Comparison of ENCODE assay signal across 16 cellular contexts in the genomic region with DNA sequence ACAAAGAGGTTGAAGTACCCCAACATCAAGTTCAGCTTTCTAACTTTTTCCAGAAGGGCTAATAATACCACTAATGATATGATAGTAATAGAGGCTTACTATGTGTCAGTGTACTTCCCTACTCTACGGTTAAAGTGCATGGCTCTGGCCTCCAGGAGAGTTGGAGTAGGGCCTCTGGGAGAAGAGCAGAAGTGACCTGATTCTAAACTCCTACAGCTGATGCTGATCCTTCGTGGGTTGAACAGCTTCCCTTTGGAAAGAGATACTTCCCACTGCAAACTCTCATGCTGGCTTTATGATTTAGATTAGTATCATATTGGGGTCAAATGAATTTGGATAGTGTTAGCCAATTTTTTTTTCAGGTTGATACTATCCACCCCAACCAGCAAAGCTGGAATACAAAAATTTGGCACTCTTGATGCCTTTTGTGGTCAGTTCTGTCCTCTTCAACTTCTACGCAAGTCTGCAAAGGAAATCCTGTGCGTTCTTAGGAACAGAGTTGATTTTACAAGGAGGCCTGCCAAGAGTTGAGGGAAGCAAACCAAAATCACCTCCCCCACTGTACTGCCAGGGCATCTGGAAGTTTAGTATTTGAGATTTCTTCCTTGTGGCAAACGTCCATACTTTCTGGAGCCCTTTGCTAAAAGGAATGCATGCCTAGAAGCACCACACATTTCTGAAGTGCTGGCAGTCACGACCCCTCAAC. TPM values are rescaled to one million over a fixed set of nuclear protein-coding genes. Genes with fewer than 3 reads are reported as not detected.
DNase-seq lines count a peak whose midpoint lies in the region; ATAC-seq and TF ChIP-seq lines count a peak whose summit lies in the region.
"Had no signal": no experiment of that assay in that cellular context is flagged by ENCODE, and none has a peak within 500 bp of the region (broad histone marks: within the 10 kb centered on the region; RNA-seq: fewer than 3 reads in every experiment).

No MANE protein-coding gene starts in this region.

- WGBS in heart left ventricle, 4 donors = 31 to 48% (median 36%) methylated on average over 6 of the region's 6 CpGs

- no peak overlapping the region for H3K9ac ChIP-seq in adipocyte (ENCODE audit: low read length)

- DNase-seq in EH (ENCODE audit: low read depth) = peak; percentile 88
- peak; percentile 82 for DNase-seq in adipocyte (ENCODE audit: low read depth)
- DNase-seq in heart left ventricle = peak in 2 of 5 donors; percentile 50 to 67
- DNase-seq in gastrocnemius medialis = no peak
- DNase-seq in coronary artery (ENCODE audit: low spot score) = no peak
- DNase-seq in NCI-H128 (lab: John Stamatoyannopoulos, UW; ENCODE audit: unreplicated experiment) = no peak
- no peak for DNase-seq in retina
- DNase-seq: activated CD8-positive, alpha-beta memory T cell treated with anti-CD3 and anti-CD28 coated beads, Interleukin-2, amount 50 U/mL, for 4 hours; COR-L47; NCI-H1092 treated with DMSO at 0.1 percent for 48 hours; stimulated activated CD4-positive, alpha-beta T cell treated with anti-CD3 and anti-CD28 coated beads, Interleukin-12 subunit alpha, Interleukin-12 subunit beta, amount 100 ng/mL, for 4 hours; stimulated activated CD8-positive, alpha-beta memory T cell treated with anti-CD3 and anti-CD28 coated beads, Interleukin-4, amount 100 ng/mL, for 48 hours had no signal

- H3K9me3 ChIP-seq in adipocyte (ENCODE audit: control insufficient read depth, low read length) = no peaks in the 10 kb centered on the region
- no peaks in the 10 kb centered on the region for H3K9me3 ChIP-seq in heart left ventricle
- no peaks in the 10 kb centered on the region for H3K9me3 ChIP-seq in gastrocnemius medialis

- H3K27ac ChIP-seq in heart left ventricle = peak overlapping the region in 8 of 12 donors; percentile 26 to 53 (median 42)
- peak overlapping the region in 3 of 4 donors; percentile 6 to 33 (median 32) for H3K27ac ChIP-seq in gastrocnemius medialis
- peak overlapping the region in 1 of 2 donors; percentile 70 for H3K27ac ChIP-seq in coronary artery

- H3K4me3 ChIP-seq in adipocyte (ENCODE audit: low read length) = no peak overlapping the region
- no peak overlapping the region for H3K4me3 ChIP-seq in heart left ventricle
- no peak overlapping the region for H3K4me3 ChIP-seq in gastrocnemius medialis
- H3K4me3 ChIP-seq in coronary artery = no peak overlapping the region

- in situ Hi-C loops in gastrocnemius medialis (cut with MboI; ENCODE audit: low sequenced_read_pairs in 4 of 4) = no loop called here

- H3K4me1 ChIP-seq in adipocyte (ENCODE audit: control insufficient read depth, insufficient read depth, low read length) (peaks cover 10% of the 10 kb centered on the region), heart left ventricle (peaks cover 0 to 39% (median 18%) of the 10 kb centered on the region in 12 donors), gastrocnemius medialis (no peaks in the 10 kb centered on the region)

- TF ChIP-seq CTCF in heart left ventricle (IDR thresholded peaks at IDR 0.05) (no peak), gastrocnemius medialis (IDR thresholded peaks at IDR 0.05 in 4 of 5, conservative IDR thresholded peaks at IDR 0.05 in 1 of 5) (no peak), coronary artery (IDR thresholded peaks at IDR 0.05) (no peak)

- TF ChIP-seq POLR2A in heart left ventricle (IDR thresholded peaks at IDR 0.05) (no peak), gastrocnemius medialis (IDR thresholded peaks at IDR 0.05) (no peak)

- H3K27me3 ChIP-seq in adipocyte (replicated peaks; ENCODE audit: control insufficient read depth, insufficient read depth, low read length) = no peaks in the 10 kb centered on the region
- H3K27me3 ChIP-seq in heart left ventricle = no peaks in the 10 kb centered on the region
- no peaks in the 10 kb centered on the region for H3K27me3 ChIP-seq in gastrocnemius medialis

- intact Hi-C loops in heart left ventricle (cut with DNase I) (no loop called here), gastrocnemius medialis (cut with DNase I; ENCODE audit: low total_unique reads) (no loop called here)

- ATAC-seq in heart left ventricle (peak; percentile 73 to 91 (median 80)), gastrocnemius medialis (peak; percentile 46 to 63), GM21717 (IDR thresholded peaks at IDR 0.05; ENCODE audit: unreplicated experiment) (no peak)

- H3K36me3 ChIP-seq in adipocyte (ENCODE audit: control insufficient read depth, insufficient read depth, low read length, severe bottlenecking) (no peaks in the 10 kb centered on the region), heart left ventricle (no peaks in the 10 kb centered on the region), gastrocnemius medialis (no peaks in the 10 kb centered on the region)

RNA-seq across cellular contexts. Expression of a gene that starts 17.8 kb away (rescaled TPM):
- not detected for total RNA-seq in heart left ventricle
- polyA plus RNA-seq in heart left ventricle = not detected
- total RNA-seq in gastrocnemius medialis = not detected
- total RNA-seq: bronchial epithelial cell, frontal cortex, mesenteric fat pad had no signal

RNA-seq across cellular contexts. Expression of a gene that starts 50.7 kb away (rescaled TPM):
- total RNA-seq in heart left ventricle (100 to 1,000 TPM in 1 of 9 donors, 10 to 100 TPM in 8; 44.5 to 106 (median 61.4) TPM), gastrocnemius medialis (1 to 10 TPM; 1.9 to 5.6 (median 4.6) TPM)
- 10 to 100 TPM; 12.3 to 33.2 TPM for polyA plus RNA-seq in heart left ventricle

Comparison
In these comparisons a context has a peak if more than half of its experiments do, and no peak if none do; other contexts are left out.
1. DNase-seq: peak in EH (single experiment) and adipocyte (single experiment); none in gastrocnemius medialis (0 of 2), coronary artery (single experiment), NCI-H128 (single experiment) and retina (single experiment).
2. RNA of a gene that starts 50.7 kb away (total RNA-seq): 44.5 to 106 TPM in heart left ventricle; 1.9 to 5.6 TPM in gastrocnemius medialis; every median in the first group is over 4 times any median in the second.